Comparison of ENCODE assay signal across 21 cellular contexts in the genomic region with DNA sequence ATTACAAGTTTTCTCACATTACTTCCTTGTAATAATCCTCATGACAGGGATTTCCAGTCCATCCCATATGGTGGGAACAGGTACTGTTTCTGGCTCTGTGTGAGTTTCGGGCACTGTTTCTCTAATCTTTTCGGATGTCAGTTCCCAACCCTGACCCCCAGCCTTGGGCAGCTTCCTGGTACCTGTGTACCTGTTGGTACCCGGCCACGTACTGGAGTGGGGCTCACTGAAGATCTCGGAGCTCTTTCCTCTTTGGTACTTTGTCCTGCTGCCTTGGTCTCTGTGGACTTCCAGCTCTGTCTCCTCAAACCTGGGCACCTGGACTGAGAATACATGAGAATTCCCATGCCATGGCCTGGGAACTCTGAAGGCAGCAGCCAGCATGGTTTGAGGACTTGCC. TPM values are rescaled to one million over a fixed set of nuclear protein-coding genes. Genes with fewer than 3 reads are reported as not detected.
DNase-seq lines count a peak whose midpoint lies in the region; ATAC-seq lines count a peak whose summit lies in the region.
"Had no signal": no experiment of that assay in that cellular context is flagged by ENCODE, and none has a peak within 500 bp of the region (broad histone marks: within the 10 kb centered on the region; RNA-seq: fewer than 3 reads in every experiment).

No MANE protein-coding gene starts in this region.

- WGBS in aorta, 2 donors = 96% methylated on average over 5 of the region's 5 CpGs

- in situ Hi-C loops in G401 (cut with HindIII; ENCODE audit: low sequenced_read_pairs) = no loop called here

- H3K27me3 ChIP-seq in aorta (ENCODE audit: control insufficient read depth in 1 of 2, insufficient read depth in 2 of 2, low read length in 1 of 2) = no peaks in the 10 kb centered on the region
- H3K27me3 ChIP-seq: BE2C had no signal

- H3K36me3 ChIP-seq in aorta (ENCODE audit: control insufficient read depth in 1 of 2, insufficient read depth in 2 of 2, low read length in 1 of 2) = no peaks in the 10 kb centered on the region
- H3K36me3 ChIP-seq: BE2C had no signal

- no peak for DNase-seq in T-helper 17 cell
- DNase-seq in stimulated activated CD8-positive, alpha-beta memory T cell treated with anti-CD3 and anti-CD28 coated beads, Interleukin-4, amount 100 ng/mL, for 48 hours = peak; percentile 18
- DNase-seq in G401 (ENCODE audit: low spot score) = no peak
- no peak for DNase-seq in inferior parietal cortex (ENCODE audit: extremely low spot score)
- no peak for DNase-seq in aorta
- DNase-seq: ACHN; BE2C; C1 segment of cervical spinal cord; CD4-positive, CD25-positive, alpha-beta regulatory T cell; CD8-positive, alpha-beta memory T cell; COR-L47; DMS 273 treated with DMSO at 0.1 percent for 48 hours; DMS53; DND-41; EL; GOT3; H7; HFFc6; IMR-90 had no signal

- peaks cover 4% of the 10 kb centered on the region for H3K4me1 Mint-ChIP-seq in T-helper 17 cell
- H3K4me1 Mint-ChIP-seq in dendritic cell treated with granulocyte-macrophage colony-stimulating factor and Interleukin-4, amounts not matched to agents 40 ng/mL and 50 ng/mL, for 4 days (ENCODE audit: low read depth) = peaks cover 61% of the 10 kb centered on the region

- H3K4me1 ChIP-seq in aorta (ENCODE audit: control insufficient read depth in 1 of 2, insufficient read depth in 2 of 2, low read length in 2 of 2) = peaks cover 0 to 3% of the 10 kb centered on the region in 2 donors
- H3K4me1 ChIP-seq: BE2C had no signal

- H3K9me3 Mint-ChIP-seq in dendritic cell treated with granulocyte-macrophage colony-stimulating factor and Interleukin-4, amounts not matched to agents 40 ng/mL and 50 ng/mL, for 4 days = no peaks in the 10 kb centered on the region
- H3K9me3 Mint-ChIP-seq: CD4-positive, CD25-positive, alpha-beta regulatory T cell; CD8-positive, alpha-beta memory T cell; HFFc6 had no signal

- no peak overlapping the region for H3K4me3 ChIP-seq in aorta (ENCODE audit: low read length in 2 of 2)

- no peak for ATAC-seq in T-helper 17 cell
- no peak for ATAC-seq in aorta (ENCODE audit: low FRiP score)
- ATAC-seq: HCT116 had no signal

- intact Hi-C loops in dendritic cell treated with granulocyte-macrophage colony-stimulating factor and Interleukin-4, amounts not matched to agents 40 ng/mL and 50 ng/mL, for 4 days (cut with micrococcal nuclease) = no loop called here
- intact Hi-C loops in aorta (cut with DNase I) = no loop called here

- H3K27me3 Mint-ChIP-seq in T-helper 17 cell = peaks cover 7% of the 10 kb centered on the region
- H3K27me3 Mint-ChIP-seq in dendritic cell treated with granulocyte-macrophage colony-stimulating factor and Interleukin-4, amounts not matched to agents 40 ng/mL and 50 ng/mL, for 4 days = no peaks in the 10 kb centered on the region
- H3K27me3 Mint-ChIP-seq: CD4-positive, CD25-positive, alpha-beta regulatory T cell had no signal

- peak overlapping the region; percentile 19 for H3K27ac Mint-ChIP-seq in T-helper 17 cell
- peak overlapping the region; percentile 40 for H3K27ac Mint-ChIP-seq in dendritic cell treated with granulocyte-macrophage colony-stimulating factor and Interleukin-4, amounts not matched to agents 40 ng/mL and 50 ng/mL, for 4 days
- H3K27ac Mint-ChIP-seq: HFFc6 had no signal

- H3K9me3 ChIP-seq in T-helper 17 cell (ENCODE audit: control insufficient read depth, low read length, poor library complexity, severe bottlenecking) (no peaks in the 10 kb centered on the region), aorta (ENCODE audit: control insufficient read depth, low read length) (no peaks in the 10 kb centered on the region)
- H3K9me3 ChIP-seq: BE2C had no signal

- no peaks in the 10 kb centered on the region for H3K36me3 Mint-ChIP-seq in T-helper 17 cell (ENCODE audit: low read depth)
- H3K36me3 Mint-ChIP-seq in dendritic cell treated with granulocyte-macrophage colony-stimulating factor and Interleukin-4, amounts not matched to agents 40 ng/mL and 50 ng/mL, for 4 days (ENCODE audit: low read depth) = no peaks in the 10 kb centered on the region
- H3K36me3 Mint-ChIP-seq: CD4-positive, CD25-positive, alpha-beta regulatory T cell had no signal

- H3K4me3 Mint-ChIP-seq in T-helper 17 cell = no peak overlapping the region
- no peak overlapping the region for H3K4me3 Mint-ChIP-seq in dendritic cell treated with granulocyte-macrophage colony-stimulating factor and Interleukin-4, amounts not matched to agents 40 ng/mL and 50 ng/mL, for 4 days
- H3K4me3 Mint-ChIP-seq: CD4-positive, CD25-positive, alpha-beta regulatory T cell; CD8-positive, alpha-beta memory T cell; HFFc6 had no signal

- H3K27ac ChIP-seq in aorta (ENCODE audit: low read depth in 1 of 2, low read length in 2 of 2) = no peak overlapping the region

RNA-seq across cellular contexts. Expression of a gene that starts 36.8 kb away (rescaled TPM):
- total RNA-seq in T-helper 17 cell (1 to 10 TPM in 1 of 2 donors, under 1 TPM in 1; 0.60 to 3.7 TPM), aorta (1 to 10 TPM; 1.6 to 2.5 TPM)
- 0.14 and 0.98 TPM in 2 replicates for total RNA-seq in G401 (2014; rRNA removed; shearing (Covaris generic))
- polyA plus RNA-seq in aorta = under 1 TPM; 0.15 to 0.25 TPM

RNA-seq across cellular contexts. Expression of a gene that starts 55.0 kb away (rescaled TPM):
- total RNA-seq in T-helper 17 cell = 10 to 100 TPM; 38.0 to 44.5 TPM
- total RNA-seq in G401 (2014; rRNA removed; shearing (Covaris generic)) = 4.4 and 6.9 TPM in 2 replicates
- total RNA-seq in aorta = 10 to 100 TPM; 30.7 to 33.6 TPM
- 10 to 100 TPM in 1 of 2 donors, 1 to 10 TPM in 1; 7.8 to 10.2 TPM for polyA plus RNA-seq in aorta
